Comparison of ENCODE assay signal across 15 cellular contexts in genomic region chr10:46555366-46555712, GRCh38. TPM values are rescaled to one million over a fixed set of nuclear protein-coding genes. Genes with fewer than 3 reads are reported as not detected.
A peak's percentile ranks its signal among the peaks of the same experiment; 100 is the strongest.
DNase-seq lines count a peak whose midpoint lies in the region; ATAC-seq, FAIRE-seq and TF ChIP-seq lines count a peak whose summit lies in the region.
"Had no signal": no experiment of that assay in that cellular context is flagged by ENCODE, and none has a peak within 500 bp of the region (broad histone marks: within the 10 kb centered on the region; RNA-seq: fewer than 3 reads in every experiment).

No MANE protein-coding gene starts in this region.

- no peak overlapping the region for H3K4me3 Mint-ChIP-seq in nephron progenitor cell
- H3K4me3 Mint-ChIP-seq: CD14-positive monocyte had no signal

- H3K27me3 Mint-ChIP-seq in nephron progenitor cell (ENCODE audit: low read depth, poor library complexity) = no peaks in the 10 kb centered on the region

- FAIRE-seq in A549 (lab: Jason Lieb, UNC) = no peak
- no peak for FAIRE-seq in H54 (lab: Jason Lieb, UNC)

- peak in 1 of 2 experiments; percentile 6; a peak in 3 of 6 replicates for ATAC-seq in A549
- ATAC-seq: activated CD4-positive, alpha-beta T cell treated with anti-CD3 and anti-CD28 coated beads for 36 hours had no signal

- in situ Hi-C loops in G401 (cut with HindIII; ENCODE audit: low sequenced_read_pairs) = no loop called here

- no peak for TF ChIP-seq CTCF in A549 (IDR thresholded peaks at IDR 0.05)
- TF ChIP-seq CTCF in epithelial cell of proximal tubule (conservative IDR thresholded peaks at IDR 0.05; ENCODE audit: low read depth, low read length) = no peak
- no peak for TF ChIP-seq CTCF in nephron progenitor cell (IDR thresholded peaks at IDR 0.05)

- TF ChIP-seq POLR2A in A549 (IDR thresholded peaks at IDR 0.05; ENCODE audit: low read length) = no peak
- no peak for TF ChIP-seq POLR2A in H54 (IDR thresholded peaks at IDR 0.05; ENCODE audit: low read depth, low read length)

- no peaks in the 10 kb centered on the region for H3K9me3 ChIP-seq in A549

- DNase-seq in A549 (ENCODE audit: low read depth in 1 of 2, low spot score in 1 of 2) (no peak), G401 (ENCODE audit: low spot score) (peak; percentile 57), epithelial cell of proximal tubule (ENCODE audit: low read depth) (no peak), nephron progenitor cell (peak; percentile 3), H54 (ENCODE audit: insufficient read length, low spot score) (no peak), putamen (ENCODE audit: low spot score) (no peak), ecto neural progenitor cell (ENCODE audit: low spot score) (no peak), SW480 (ENCODE audit: low spot score) (no peak)
- DNase-seq: activated CD4-positive, alpha-beta T cell treated with anti-CD3 and anti-CD28 coated beads for 36 hours; central memory CD4-positive, alpha-beta T cell; GF-D8; Karpas-422; SW 1271 had no signal

- H3K4me1 ChIP-seq in A549 = peaks cover 71% of the 10 kb centered on the region

- TF ChIP-seq RAD21 in A549 (conservative IDR thresholded peaks at IDR 0.05 in 1 of 2, IDR thresholded peaks at IDR 0.05 in 1 of 2) = no peak

- peak overlapping the region; percentile 68 for H3K4me2 ChIP-seq in A549

- 39% methylated on average over 4 of the region's 4 CpGs for WGBS in A549 (ENCODE audit: missing lambda C conversion rate)

- H3K9me3 Mint-ChIP-seq in nephron progenitor cell = no peaks in the 10 kb centered on the region

- H3K36me3 Mint-ChIP-seq in nephron progenitor cell (ENCODE audit: low read depth) = no peaks in the 10 kb centered on the region

- POLR2A ChIA-PET in A549 (lab: Yijun Ruan, JAX) = interaction anchor here (0.6 to 1.1 kb wide), 2 partner anchors 11 to 39 kb away, joined by 3 to 5 read pairs; no protein-coding TSS in a partner anchor

- peak overlapping the region; percentile 88 to 89 for H3K27ac ChIP-seq in A549

- CTCF ChIA-PET in A549 (lab: Yijun Ruan, JAX) = interaction anchor here (2.2 to 9.4 kb wide), 2 partner anchors 8 to 15 kb away, joined by 7 to 87 read pairs; no protein-coding TSS in a partner anchor

- TF ChIP-seq EP300 in A549 (IDR thresholded peaks at IDR 0.05) = no peak

- peak overlapping the region; percentile 70 for H3K4me3 ChIP-seq in A549
- H3K4me3 ChIP-seq in epithelial cell of proximal tubule (ENCODE audit: low read depth, low read length) = peak overlapping the region; percentile 46

- no peak overlapping the region for H3K27ac Mint-ChIP-seq in nephron progenitor cell
- H3K27ac Mint-ChIP-seq: activated CD4-positive, alpha-beta T cell treated with anti-CD3 and anti-CD28 coated beads for 36 hours; CD14-positive monocyte had no signal

- peaks cover 10% of the 10 kb centered on the region for H3K4me1 Mint-ChIP-seq in nephron progenitor cell

TF ChIP-seq in A549, 52 proteins besides CTCF, POLR2A, EP300 and RAD21:
- no peak for TF ChIP-seq TFCP2L1 (CRISPR knock-in tag; IDR thresholded peaks at IDR 0.05)
- TF ChIP-seq ZC3H11A (IDR thresholded peaks at IDR 0.05) = no peak
- TF ChIP-seq ZFP36 (IDR thresholded peaks at IDR 0.05; ENCODE audit: borderline replicate concordance, partially characterized antibody) = no peak
- TF ChIP-seq ATOH8 (CRISPR knock-in tag; IDR thresholded peaks at IDR 0.05; ENCODE audit: low read depth) = no peak
- no peak for TF ChIP-seq E2F6 (IDR thresholded peaks at IDR 0.05; ENCODE audit: borderline replicate concordance, low read depth)

RNA-seq across cellular contexts. Expression of gene GPRIN2, which starts 1.1 kb away (rescaled TPM):
- polyA plus RNA-seq in A549 (2011; rRNA removed) (8.8 and 9.4 TPM in 2 replicates), A549 (2017; fragmentation: RNase III; extraction: RNeasy Plus Mini Kit Qiagen cat#74134 plus additional on column Dnase treatment) (25.8 to 29.9 TPM (median 28.6 TPM) in 3 replicates)
- polyA plus RNA-seq in A549 (2012; cell fraction: cytosol; rRNA removed) = 17.3 and 29.5 TPM in 2 replicates
- polyA plus RNA-seq in A549 (2012; cell fraction: nucleus; rRNA removed) = 62.0 and 88.1 TPM in 2 replicates
- polyA minus RNA-seq in A549 (2011; rRNA and poly(A)+ RNA removed) = 14.3 and 17.6 TPM in 2 replicates
- total RNA-seq in G401 (2014; rRNA removed; shearing (Covaris generic)) = not detected in 2 replicates
- total RNA-seq in epithelial cell of proximal tubule = 4.5 and 9.1 TPM in 2 replicates
- total RNA-seq: activated CD4-positive, alpha-beta T cell treated with anti-CD3 and anti-CD28 coated beads for 36 hours; fibroblast of lung had no signal
- polyA plus RNA-seq: CD14-positive monocyte, fibroblast of lung had no signal

RNA-seq across cellular contexts. Expression of gene SYT15, which starts 23.6 kb away (rescaled TPM):
- polyA plus RNA-seq in A549 (2011; rRNA removed) = 3.3 and 3.5 TPM in 2 replicates
- polyA plus RNA-seq in A549 (2012; cell fraction: cytosol; rRNA removed) = 3.5 and 4.3 TPM in 2 replicates
- 4.5 and 4.8 TPM in 2 replicates for polyA plus RNA-seq in A549 (2012; cell fraction: nucleus; rRNA removed)
- polyA plus RNA-seq in A549 (2017; fragmentation: RNase III; extraction: RNeasy Plus Mini Kit Qiagen cat#74134 plus additional on column Dnase treatment) = 2.8 to 3.6 TPM (median 3.2 TPM) in 3 replicates
- polyA minus RNA-seq in A549 (2011; rRNA and poly(A)+ RNA removed) = 4.1 and 5.5 TPM in 2 replicates
- not detected in 2 replicates for total RNA-seq in G401 (2014; rRNA removed; shearing (Covaris generic))
- 0.14 TPM in 1 of 2 replicates, not detected in the other for total RNA-seq in epithelial cell of proximal tubule

Comparison
In these comparisons a context has a peak if more than half of its experiments do, and no peak if none do; other contexts are left out.
1. DNase-seq: peak in G401 (single experiment) and nephron progenitor cell (single experiment); none in A549 (0 of 2), epithelial cell of proximal tubule (single experiment), H54 (single experiment), putamen (single experiment), ecto neural progenitor cell (single experiment) and SW480 (single experiment).